ENCODE assay signal across 9 cellular contexts in genomic region chr11:1531961-1532586, GRCh38. TPM values are rescaled to one million over a fixed set of nuclear protein-coding genes. Genes with fewer than 3 reads are reported as not detected.
A peak's percentile ranks its signal among the peaks of the same experiment; 100 is the strongest.
DNase-seq lines count a peak whose midpoint lies in the region; ATAC-seq, FAIRE-seq and TF ChIP-seq lines count a peak whose summit lies in the region.
"Had no signal": no experiment of that assay in that cellular context is flagged by ENCODE, and none has a peak within 500 bp of the region (broad histone marks: within the 10 kb centered on the region; RNA-seq: fewer than 3 reads in every experiment).

No MANE protein-coding gene starts in this region.

- H3K9me3 ChIP-seq in pancreas: no peaks in the 10 kb centered on the region

- H3K4me3 ChIP-seq in fibroblast of villous mesenchyme (ENCODE audit: low read depth, low read length): no peak overlapping the region
- no peak overlapping the region for H3K4me3 ChIP-seq in pancreas
- H3K4me3 ChIP-seq: hepatocyte had no signal

- WGBS in pancreas, 2 donors: 83 to 85% methylated on average over 19 of the region's 19 CpGs

- peak in 3 of 4 donors; percentile 45 to 55 (median 47) for ATAC-seq in pancreas
- ATAC-seq in GM21619 (IDR thresholded peaks at IDR 0.05; ENCODE audit: unreplicated experiment): no peak
- ATAC-seq in HG02763 (IDR thresholded peaks at IDR 0.05; ENCODE audit: unreplicated experiment): no peak
- no peak for ATAC-seq in HG03354 (IDR thresholded peaks at IDR 0.05; ENCODE audit: poor library complexity, severe bottlenecking, unreplicated experiment)

- peak; percentile 84 for DNase-seq in AG08396 (ENCODE audit: low spot score)
- peak; percentile 63 for DNase-seq in RWPE1 (ENCODE audit: low spot score)
- peak; percentile 33 for DNase-seq in fibroblast of villous mesenchyme (ENCODE audit: low read depth)
- peak in 2 of 6 donors; percentile 29 to 60 for DNase-seq in pancreas
- no peak for DNase-seq in NCI-H1436 (lab: John Stamatoyannopoulos, UW)

- FAIRE-seq in pancreas (lab: Jason Lieb, UNC): no peak

- H3K36me3 ChIP-seq in pancreas: no peaks in the 10 kb centered on the region

- intact Hi-C loops in pancreas (cut with DNase I): no loop called here

- POLR2A ChIA-PET in RWPE1 (lab: Yijun Ruan, JAX; ENCODE audit: low non-redundant PET): interaction anchor here (0.5 kb wide), 1 partner anchor 90 kb away, joined by 4 read pairs; no protein-coding TSS in a partner anchor

- no peaks in the 10 kb centered on the region for H3K27me3 ChIP-seq in pancreas
- H3K27me3 ChIP-seq: hepatocyte had no signal

- CTCF ChIA-PET in RWPE1 (lab: Yijun Ruan, JAX): interaction anchor here (0.5 to 1.6 kb wide), 5 partner anchors 14 to 302 kb away, joined by 3 to 10 read pairs (median 5); no protein-coding TSS in a partner anchor

- peak; percentile 50 for TF ChIP-seq CTCF in RWPE1 (conservative IDR thresholded peaks at IDR 0.05; ENCODE audit: low read depth)
- TF ChIP-seq CTCF in fibroblast of villous mesenchyme (IDR thresholded peaks at IDR 0.05; ENCODE audit: insufficient read depth, low read depth, low read length): no peak
- TF ChIP-seq CTCF in pancreas (IDR thresholded peaks at IDR 0.05): no peak

- H3K27ac ChIP-seq in RWPE1: peak overlapping the region; percentile 99
- peak overlapping the region in 1 of 4 donors; percentile 6 for H3K27ac ChIP-seq in pancreas
- H3K27ac ChIP-seq: hepatocyte had no signal

- no peaks in the 10 kb centered on the region for H3K4me1 ChIP-seq in pancreas

RNA-seq across cellular contexts. Expression of gene DUSP8, which starts 40.0 kb away (rescaled TPM):
- 0.64 and 0.86 TPM in 2 replicates for total RNA-seq in fibroblast of villous mesenchyme
- total RNA-seq in pancreas: 10 to 100 TPM in 4 of 6 donors, 1 to 10 TPM in 2; 6.4 to 23.5 (median 14.3) TPM
- 10 to 100 TPM; 11.8 to 12.7 TPM for polyA plus RNA-seq in pancreas

RNA-seq across cellular contexts. Expression of gene MOB2, which starts 45.5 kb away (rescaled TPM):
- 16.1 and 16.8 TPM in 2 replicates for total RNA-seq in fibroblast of villous mesenchyme
- total RNA-seq in pancreas: 10 to 100 TPM; 13.7 to 23.3 (median 17.7) TPM
- 10 to 100 TPM; 25.1 to 30.4 TPM for polyA plus RNA-seq in pancreas

RNA-seq across cellular contexts. Expression of gene KRTAP5-1, which starts 53.0 kb away (rescaled TPM):
- total RNA-seq in fibroblast of villous mesenchyme (not detected in 2 replicates), pancreas (not detected)
- under 1 TPM in 1 of 2 donors, not detected in 1; 0.46 TPM for polyA plus RNA-seq in pancreas
- total RNA-seq: hepatocyte had no signal
- polyA plus RNA-seq: hepatocyte had no signal

Comparison
In these comparisons a context has a peak if more than half of its experiments do, and no peak if none do; other contexts are left out.
1. ATAC-seq: peak in pancreas (3 of 4); none in GM21619 (single experiment), HG02763 (single experiment) and HG03354 (single experiment).